In genomic region chr3:50502584-50503423, GRCh38 we compare ENCODE assay signal across 10 cellular contexts. TPM values are rescaled to one million over a fixed set of nuclear protein-coding genes. Genes with fewer than 3 reads are reported as not detected.
DNase-seq lines count a peak whose midpoint lies in the region; ATAC-seq, FAIRE-seq and TF ChIP-seq lines count a peak whose summit lies in the region.
"Had no signal": no experiment of that assay in that cellular context is flagged by ENCODE, and none has a peak within 500 bp of the region (broad histone marks: within the 10 kb centered on the region; RNA-seq: fewer than 3 reads in every experiment).

No MANE protein-coding gene starts in this region.

- H3K4me3 Mint-ChIP-seq in activated CD4-positive, alpha-beta T cell treated with anti-CD3 and anti-CD28 coated beads for 36 hours = peak overlapping the region; percentile 48
- H3K4me3 Mint-ChIP-seq in activated T-helper 17 cell treated with anti-CD3 and anti-CD28 coated beads, Interleukin-2, amount 50 U/mL, for 72 hours = peak overlapping the region; percentile 65
- H3K4me3 Mint-ChIP-seq in immature natural killer cell = peak overlapping the region; percentile 82 to 88 (median 86)

- peaks cover 0 to 4% of the 10 kb centered on the region in 2 donors for H3K27me3 ChIP-seq in stomach smooth muscle (ENCODE audit: control insufficient read depth in 1 of 2, insufficient read depth in 2 of 2, low read length in 2 of 2)

- H3K9ac ChIP-seq in stomach smooth muscle (ENCODE audit: low read length in 2 of 2) = peak overlapping the region; percentile 21 to 55

- no peak overlapping the region for H3K27ac Mint-ChIP-seq in activated CD4-positive, alpha-beta T cell treated with anti-CD3 and anti-CD28 coated beads for 36 hours
- no peak overlapping the region for H3K27ac Mint-ChIP-seq in activated T-helper 17 cell treated with anti-CD3 and anti-CD28 coated beads, Interleukin-2, amount 50 U/mL, for 72 hours
- no peak overlapping the region for H3K27ac Mint-ChIP-seq in immature natural killer cell

- H3K9me3 Mint-ChIP-seq in activated CD4-positive, alpha-beta T cell treated with anti-CD3 and anti-CD28 coated beads for 36 hours (ENCODE audit: low read depth) = no peaks in the 10 kb centered on the region
- H3K9me3 Mint-ChIP-seq in activated T-helper 17 cell treated with anti-CD3 and anti-CD28 coated beads, Interleukin-2, amount 50 U/mL, for 72 hours = no peaks in the 10 kb centered on the region
- H3K9me3 Mint-ChIP-seq in immature natural killer cell = peaks cover 0 to 2% (median 0%) of the 10 kb centered on the region in 6 donors

- H3K27ac ChIP-seq in stomach smooth muscle (ENCODE audit: low read length) = no peak overlapping the region

- H3K36me3 Mint-ChIP-seq in activated CD4-positive, alpha-beta T cell treated with anti-CD3 and anti-CD28 coated beads for 36 hours (ENCODE audit: low read depth) = no peaks in the 10 kb centered on the region
- H3K36me3 Mint-ChIP-seq in activated T-helper 17 cell treated with anti-CD3 and anti-CD28 coated beads, Interleukin-2, amount 50 U/mL, for 72 hours (ENCODE audit: low read depth) = no peaks in the 10 kb centered on the region
- no peaks in the 10 kb centered on the region for H3K36me3 Mint-ChIP-seq in immature natural killer cell

- POLR2A ChIA-PET in activated CD4-positive, alpha-beta T cell treated with anti-CD3 and anti-CD28 coated beads for 36 hours (lab: Charles Lee) = interaction anchor here (0.6 to 0.7 kb wide), 2 partner anchors 203 to 882 kb away, joined by 3 read pairs; partner anchors contain the start of gene MANF

- no peaks in the 10 kb centered on the region for H3K36me3 ChIP-seq in stomach smooth muscle (ENCODE audit: control insufficient read depth in 2 of 2, insufficient read depth in 2 of 2, low read length in 2 of 2)

- CTCF ChIA-PET in activated CD4-positive, alpha-beta T cell treated with anti-CD3 and anti-CD28 coated beads for 36 hours (lab: Charles Lee) = interaction anchor here (0.6 to 1.5 kb wide), 4 partner anchors 9 to 858 kb away, joined by 3 to 5 read pairs (median 3); no protein-coding TSS in a partner anchor

- peaks cover 14% of the 10 kb centered on the region for H3K27me3 Mint-ChIP-seq in activated CD4-positive, alpha-beta T cell treated with anti-CD3 and anti-CD28 coated beads for 36 hours
- peaks cover 17% of the 10 kb centered on the region for H3K27me3 Mint-ChIP-seq in activated T-helper 17 cell treated with anti-CD3 and anti-CD28 coated beads, Interleukin-2, amount 50 U/mL, for 72 hours
- peaks cover 0 to 7% (median 5%) of the 10 kb centered on the region in 3 donors for H3K27me3 Mint-ChIP-seq in immature natural killer cell (ENCODE audit: low read depth in 3 of 3)

- DNase-seq in activated CD4-positive, alpha-beta T cell treated with anti-CD3 and anti-CD28 coated beads for 36 hours = peak; percentile 30
- no peak for DNase-seq in activated CD4-positive, alpha-beta T cell treated with anti-CD3 and anti-CD28 coated beads, Interleukin-2, amount 50 U/mL, for 48 hours
- DNase-seq in immature natural killer cell (peak; percentile 15 to 46 (median 22)), GM19239 (ENCODE audit: insufficient read length, low spot score) (no peak), GM10266 (ENCODE audit: extremely low spot score) (no peak), RCC 7860 (ENCODE audit: low spot score) (no peak)
- DNase-seq: DMS153 had no signal

- FAIRE-seq in GM19239 (lab: Jason Lieb, UNC) = no peak
- no peak for FAIRE-seq in RCC 7860 (lab: Jason Lieb, UNC)
- FAIRE-seq: bronchial epithelial cell had no signal

- H3K9me3 ChIP-seq in stomach smooth muscle (ENCODE audit: control insufficient read depth in 2 of 2, low read length in 2 of 2) = no peaks in the 10 kb centered on the region

- peak; percentile 30 for ATAC-seq in activated CD4-positive, alpha-beta T cell treated with anti-CD3 and anti-CD28 coated beads for 36 hours
- ATAC-seq in activated T-helper 17 cell treated with anti-CD3 and anti-CD28 coated beads, Interleukin-2, amount 50 U/mL, for 72 hours (replicated peaks) = peak; percentile 46

- intact Hi-C loops in activated CD4-positive, alpha-beta T cell treated with anti-CD3 and anti-CD28 coated beads for 36 hours (cut with DNase I, micrococcal nuclease) = no loop called here

- peaks cover 19% of the 10 kb centered on the region for H3K4me1 ChIP-seq in stomach smooth muscle (ENCODE audit: control insufficient read depth, insufficient read depth, low read length)

- no peaks in the 10 kb centered on the region for H3K4me1 Mint-ChIP-seq in activated CD4-positive, alpha-beta T cell treated with anti-CD3 and anti-CD28 coated beads for 36 hours
- H3K4me1 Mint-ChIP-seq in activated T-helper 17 cell treated with anti-CD3 and anti-CD28 coated beads, Interleukin-2, amount 50 U/mL, for 72 hours = no peaks in the 10 kb centered on the region
- H3K4me1 Mint-ChIP-seq in immature natural killer cell = peaks cover 26 to 35% of the 10 kb centered on the region in 2 donors

- peak overlapping the region; percentile 56 to 76 for H3K4me3 ChIP-seq in stomach smooth muscle (ENCODE audit: low read length in 2 of 2)

- no peak for TF ChIP-seq CTCF in GM10266 (IDR thresholded peaks at IDR 0.05; ENCODE audit: control insufficient read depth, insufficient read depth, low read depth, missing control alignments)

RNA-seq across cellular contexts. Expression of gene CACNA2D2, which starts 0.6 kb away (rescaled TPM):
- 1 to 10 TPM; 1.1 to 1.5 TPM for total RNA-seq in activated CD4-positive, alpha-beta T cell treated with anti-CD3 and anti-CD28 coated beads for 36 hours
- total RNA-seq in activated T-helper 17 cell treated with anti-CD3 and anti-CD28 coated beads, Interleukin-2, amount 50 U/mL, for 72 hours = 1 to 10 TPM in 1 of 2 donors, under 1 TPM in 1; 0.50 to 5.0 TPM
- polyA plus RNA-seq in immature natural killer cell = 1 to 10 TPM; 1.5 to 6.0 (median 2.3) TPM
- total RNA-seq: bronchial epithelial cell had no signal

Comparison
In these comparisons a context has a peak if more than half of its experiments do, and no peak if none do; other contexts are left out.
1. DNase-seq: peak in activated CD4-positive, alpha-beta T cell treated with anti-CD3 and anti-CD28 coated beads for 36 hours (single experiment) and immature natural killer cell (3 of 3); none in activated CD4-positive, alpha-beta T cell treated with anti-CD3 and anti-CD28 coated beads, Interleukin-2, amount 50 U/mL, for 48 hours (0 of 2), GM19239 (single experiment), GM10266 (single experiment) and RCC 7860 (single experiment).
2. Peak in every context shown above with its lines, with median percentiles within 50 percentile points of each other: H3K4me3 Mint-ChIP-seq.